ENCODE assay signal across 8 cellular contexts in genomic region chr5:139294372-139295165, GRCh38. TPM values are rescaled to one million over a fixed set of nuclear protein-coding genes. Genes with fewer than 3 reads are reported as not detected.
DNase-seq lines count a peak whose midpoint lies in the region; ATAC-seq, FAIRE-seq and TF ChIP-seq lines count a peak whose summit lies in the region.

No MANE protein-coding gene starts in this region.

- H3K27ac Mint-ChIP-seq in activated CD8-positive, alpha-beta T cell treated with anti-CD3 and anti-CD28 coated beads for 36 hours = peak overlapping the region; percentile 98

- H3K4me3 Mint-ChIP-seq in activated CD8-positive, alpha-beta T cell treated with anti-CD3 and anti-CD28 coated beads for 36 hours = peak overlapping the region; percentile 99

- H3K36me3 Mint-ChIP-seq in activated CD8-positive, alpha-beta T cell treated with anti-CD3 and anti-CD28 coated beads for 36 hours (ENCODE audit: low read depth) = peaks cover 48% of the 10 kb centered on the region

- H3K27ac ChIP-seq in H1 (ENCODE audit: low read depth, low read length) (peak overlapping the region; percentile 98), mesendoderm (ENCODE audit: low read depth, low read length) (peak overlapping the region; percentile 96)

- no peak overlapping the region for H2AFZ ChIP-seq in H1 (ENCODE audit: low read length)

- peak overlapping the region; percentile 100 for H3K4ac ChIP-seq in H1 (replicated peaks; ENCODE audit: insufficient read length, low read depth, low read length)
- H3K4ac ChIP-seq in mesendoderm (ENCODE audit: low read depth, low read length) = peak overlapping the region; percentile 99

- TF ChIP-seq POLR2A in H1 (IDR thresholded peaks at IDR 0.05; ENCODE audit: control extremely low read depth in 1 of 2, low read depth in 2 of 2, low read length in 2 of 2) = peak in 1 of 2 experiments; percentile 66; a peak in 2 of 3 replicates

- H3K9me3 Mint-ChIP-seq in activated CD8-positive, alpha-beta T cell treated with anti-CD3 and anti-CD28 coated beads for 36 hours = no peaks in the 10 kb centered on the region

- H4K8ac ChIP-seq in H1 (ENCODE audit: extremely low read depth, insufficient read depth, low read length) (peak overlapping the region; percentile 100; the same call in 1 of the 2 replicates), mesendoderm (ENCODE audit: low read depth, low read length) (no peak overlapping the region)

- H3K27me3 Mint-ChIP-seq in activated CD8-positive, alpha-beta T cell treated with anti-CD3 and anti-CD28 coated beads for 36 hours = no peaks in the 10 kb centered on the region

- H3K18ac ChIP-seq in H1 (ENCODE audit: extremely low read depth, low read length) (peak overlapping the region; percentile 98), mesendoderm (ENCODE audit: low read length) (peak overlapping the region; percentile 78)

- H2BK20ac ChIP-seq in H1 (ENCODE audit: low read length) = no peak overlapping the region

- H3K4me3 ChIP-seq in H1 (ENCODE audit: extremely low read depth in 1 of 4, insufficient read depth in 2 of 4, low read depth in 3 of 4, low read length in 4 of 4) (peak overlapping the region; percentile 83 to 99 (median 95)), mesendoderm (ENCODE audit: low read length) (peak overlapping the region; percentile 53)

- H3K79me2 ChIP-seq in H1 (ENCODE audit: control insufficient read depth in 1 of 2, insufficient read depth in 2 of 2, low read length in 2 of 2) (peaks cover 57 to 60% of the 10 kb centered on the region in 2 experiments), mesendoderm (ENCODE audit: control insufficient read depth, insufficient read depth, low read length) (peaks cover 59% of the 10 kb centered on the region)

- no peaks in the 10 kb centered on the region for H3K9me3 ChIP-seq in H1 (ENCODE audit: insufficient read depth in 2 of 2, low read depth in 1 of 2, low read length in 1 of 2)

- ATAC-seq in GM18858 (IDR thresholded peaks at IDR 0.05; ENCODE audit: unreplicated experiment) (peak; percentile 16), HG03135 (IDR thresholded peaks at IDR 0.05; ENCODE audit: unreplicated experiment) (peak; percentile 28)
- ATAC-seq in activated CD8-positive, alpha-beta T cell treated with anti-CD3 and anti-CD28 coated beads for 36 hours = peak; percentile 11

- H3K9ac ChIP-seq in H1 (replicated peaks in 1 of 4; ENCODE audit: extremely low read depth in 1 of 4, low read depth in 3 of 4, low read length in 3 of 4) = peak overlapping the region; percentile 99 to 100 (median 100)
- H3K9ac ChIP-seq in mesendoderm (ENCODE audit: low read length) = peak overlapping the region; percentile 99

- H3K36me3 ChIP-seq in H1 (ENCODE audit: control insufficient read depth in 2 of 4, insufficient read depth in 4 of 4, low read length in 3 of 4) (0 out of 8 replicates have a peak, but pooled peaks cover 0 to 3% (median 0%) of the 10 kb centered on the region in 4 experiments), mesendoderm (ENCODE audit: control insufficient read depth, insufficient read depth, low read length) (no peaks in the 10 kb centered on the region)

- H3K23ac ChIP-seq in H1 (ENCODE audit: insufficient read length) (no peak overlapping the region), mesendoderm (ENCODE audit: low read length) (peak overlapping the region; percentile 67)

- no peak for TF ChIP-seq RAD21 in H1 (IDR thresholded peaks at IDR 0.05 in 1 of 2, conservative IDR thresholded peaks at IDR 0.05 in 1 of 2; ENCODE audit: low read depth in 2 of 2, low read length in 2 of 2)

- H2AK5ac ChIP-seq in H1 (ENCODE audit: low read depth, low read length) (peak overlapping the region; percentile 95), mesendoderm (ENCODE audit: low read length) (no peak overlapping the region)

- no peak for TF ChIP-seq EP300 in H1 (IDR thresholded peaks at IDR 0.05; ENCODE audit: borderline replicate concordance in 1 of 2, low read depth in 2 of 2, low read length in 2 of 2)

- peak; percentile 71 for DNase-seq in AG20443 (ENCODE audit: low spot score)
- peak; percentile 52 to 76 for DNase-seq in NCI-H524 (lab: John Stamatoyannopoulos, UW)
- DNase-seq in activated CD8-positive, alpha-beta T cell treated with anti-CD3 and anti-CD28 coated beads for 36 hours = peak; percentile 73
- peak in 1 of 2 experiments; percentile 70 for DNase-seq in H1 (ENCODE audit: low read depth in 1 of 2, low spot score in 2 of 2)
- peak; percentile 85 for DNase-seq in mesendoderm
- peak; percentile 34 to 47 for DNase-seq in stimulated activated CD8-positive, alpha-beta memory T cell treated with anti-CD3 and anti-CD28 coated beads, Interleukin-2, amount 100 ng/mL, for 48 hours (ENCODE audit: low read depth in 2 of 2)

- FAIRE-seq in H1 (lab: Jason Lieb, UNC) = no peak

- H2BK15ac ChIP-seq in H1 (ENCODE audit: low read length) (peak overlapping the region; percentile 66; the same call in 1 of the 2 replicates), mesendoderm (replicated peaks; ENCODE audit: low read depth) (no peak overlapping the region)

- H2BK5ac ChIP-seq in H1 (ENCODE audit: low read depth, low read length) = peak overlapping the region; percentile 99
- peak overlapping the region; percentile 61 for H2BK5ac ChIP-seq in mesendoderm (ENCODE audit: low read length)

- H2BK120ac ChIP-seq in H1 (replicated peaks; ENCODE audit: low read depth, low read length) = peak overlapping the region; percentile 62
- H2BK120ac ChIP-seq in mesendoderm (ENCODE audit: low read depth, low read length) = no peak overlapping the region

- WGBS in H1 (ENCODE audit: extremely low coverage in 1 of 2, insufficient coverage in 1 of 2, insufficient read length in 1 of 2, insufficient replicate concordance in 2 of 2, low coverage in 1 of 2, low lambda C conversion rate in 2 of 2, missing lambda C conversion rate in 1 of 2), 2 experiments = 1% methylated on average over 48 of the region's 48 CpGs; no CpG with 5 or more reads in 1 of the 2 experiments
- WGBS in mesendoderm (ENCODE audit: extremely low coverage, insufficient coverage, low lambda C conversion rate) = no CpG with 5 or more reads among the region's 48 CpGs

- H3K4me2 ChIP-seq in H1 (ENCODE audit: insufficient read depth in 1 of 2, low read depth in 2 of 2, low read length in 2 of 2) (peak overlapping the region; percentile 49 to 67), mesendoderm (ENCODE audit: low read length) (peak overlapping the region; percentile 62)

- POLR2A ChIA-PET in activated CD8-positive, alpha-beta T cell treated with anti-CD3 and anti-CD28 coated beads for 36 hours (lab: Charles Lee) = interaction anchor here (0.5 to 30.1 kb wide), 23 partner anchors 10 to 802 kb away, joined by 3 to 384 read pairs (median 5); partner anchors contain the start of genes MZB1, PAIP2, SPATA24 and UBE2D2
- POLR2A ChIA-PET in H1 (lab: Charles Lee; ENCODE audit: partially characterized antibody) = interaction anchor here (0.5 to 51.1 kb wide), 34 partner anchors 5 to 1107 kb away, joined by 3 to 1766 read pairs (median 5); partner anchors contain the start of genes ANKHD1, CTNNA1, ETF1 and HSPA9

- peaks cover 0 to 27% (median 9%) of the 10 kb centered on the region in 4 experiments; a peak in 5 of 7 replicates for H3K4me1 ChIP-seq in H1 (replicated peaks in 1 of 4; ENCODE audit: control insufficient read depth in 3 of 4, insufficient read depth in 4 of 4, low read length in 3 of 4)
- peaks cover 7% of the 10 kb centered on the region for H3K4me1 ChIP-seq in mesendoderm (ENCODE audit: control insufficient read depth, low read depth, low read length)

- H3K4me1 Mint-ChIP-seq in activated CD8-positive, alpha-beta T cell treated with anti-CD3 and anti-CD28 coated beads for 36 hours (ENCODE audit: low read depth) = peaks cover 41% of the 10 kb centered on the region

- H3K56ac ChIP-seq in H1 (replicated peaks; ENCODE audit: insufficient read length, low read depth, low read length) (peak overlapping the region; percentile 99), mesendoderm (ENCODE audit: low read length) (peak overlapping the region; percentile 99)

- CTCF ChIA-PET in activated CD8-positive, alpha-beta T cell treated with anti-CD3 and anti-CD28 coated beads for 36 hours (lab: Charles Lee) = interaction anchor here (0.6 to 2.6 kb wide), 4 partner anchors 18 to 96 kb away, joined by 3 to 8 read pairs (median 3); partner anchors contain the start of gene MZB1
- CTCF ChIA-PET in H1 (lab: Charles Lee; ENCODE audit: partially characterized antibody) = interaction anchor here (0.9 to 2.1 kb wide), 4 partner anchors 11 to 219 kb away, joined by 3 to 10 read pairs (median 5); no protein-coding TSS in a partner anchor

- H3K27me3 ChIP-seq in H1 (replicated peaks in 1 of 4; ENCODE audit: control insufficient read depth in 3 of 4, extremely low read depth in 1 of 4, insufficient read depth in 3 of 4, low read length in 3 of 4) = no peaks in the 10 kb centered on the region
- no peaks in the 10 kb centered on the region for H3K27me3 ChIP-seq in mesendoderm (ENCODE audit: insufficient read depth, low read length, poor library complexity)

- peaks cover 2% of the 10 kb centered on the region; the same call in 1 of the 2 replicates for H3K23me2 ChIP-seq in H1 (ENCODE audit: low read depth, low read length)

- intact Hi-C loops in activated CD8-positive, alpha-beta T cell treated with anti-CD3 and anti-CD28 coated beads for 36 hours (cut with micrococcal nuclease) = loop anchor here (5.0 kb wide), 1 partner anchor 98 kb away; no protein-coding TSS in a partner anchor

- H4K5ac ChIP-seq in H1 (ENCODE audit: insufficient read length, low read depth, low read length) = peak overlapping the region; percentile 94
- H4K5ac ChIP-seq in mesendoderm (ENCODE audit: low read length) = no peak overlapping the region

- H3K14ac ChIP-seq in H1 (ENCODE audit: insufficient read length) = no peak overlapping the region

- H2BK12ac ChIP-seq in H1 (ENCODE audit: low read depth, low read length) = peak overlapping the region; percentile 81; the same call in 1 of the 2 replicates

- peak overlapping the region; percentile 94 for H4K91ac ChIP-seq in H1 (replicated peaks; ENCODE audit: insufficient read length, low read length)

- peaks cover 22 to 37% of the 10 kb centered on the region in 2 experiments for H4K20me1 ChIP-seq in H1 (replicated peaks in 1 of 2; ENCODE audit: control insufficient read depth in 1 of 2, insufficient read depth in 2 of 2, low read length in 2 of 2)

- H3K79me1 ChIP-seq in H1 (ENCODE audit: low read depth, low read length) = no peaks in the 10 kb centered on the region
- no peaks in the 10 kb centered on the region for H3K79me1 ChIP-seq in mesendoderm (ENCODE audit: low read length)

- no peak for TF ChIP-seq CTCF in activated CD8-positive, alpha-beta T cell treated with anti-CD3 and anti-CD28 coated beads for 36 hours (IDR thresholded peaks at IDR 0.05)
- TF ChIP-seq CTCF in H1 (IDR thresholded peaks at IDR 0.05; ENCODE audit: control extremely low read depth in 1 of 3, insufficient read depth in 1 of 3, low read depth in 1 of 3, low read length in 3 of 3) = peak in 2 of 3 experiments; percentile 0 to 20; a peak in 3 of 4 replicates

RNA-seq across cellular contexts. Expression of gene MATR3, which starts 1.0 kb away (rescaled TPM):
- 100 to 1,000 TPM; 181 to 209 TPM for total RNA-seq in activated CD8-positive, alpha-beta T cell treated with anti-CD3 and anti-CD28 coated beads for 36 hours
- total RNA-seq in H1 (2021; fragmentation: NEBNext Ultra II Directional; extraction: Animal tissue kit (Norgen Biotek cat#: 25700)) = 378 and 389 TPM in 2 replicates
- 90.6 and 116 TPM in 2 replicates for polyA plus RNA-seq in H1 (2011; rRNA removed)
- 114 TPM for polyA plus RNA-seq in H1 (2011; cell fraction: cytosol; rRNA removed)
- polyA plus RNA-seq in H1 (2011; cell fraction: nucleus; rRNA removed) = 147 TPM
- polyA plus RNA-seq in H1 (2012, experiment 1 of 2) = 195 to 447 TPM (median 235 TPM) in 4 replicates
- 18.5 TPM for polyA plus RNA-seq in H1 (2012, experiment 2 of 2)
- 192 TPM for polyA plus RNA-seq in H1 (2013, experiment 1 of 2)
- polyA plus RNA-seq in H1 (2013, experiment 2 of 2) = 184 TPM
- polyA minus RNA-seq in H1 (2011; rRNA and poly(A)+ RNA removed) = 458 and 712 TPM in 2 replicates
- 183 TPM for polyA minus RNA-seq in H1 (2011; cell fraction: cytosol; rRNA and poly(A)+ RNA removed)
- polyA minus RNA-seq in H1 (2011; cell fraction: nucleus; rRNA and poly(A)+ RNA removed) = 431 TPM
- polyA plus RNA-seq in mesendoderm (2013, experiment 1 of 2) = 275 TPM
- 261 TPM for polyA plus RNA-seq in mesendoderm (2013, experiment 2 of 2)

RNA-seq across cellular contexts. Expression of gene PAIP2, which starts 47.1 kb away (rescaled TPM):
- 100 to 1,000 TPM; 110 to 113 TPM for total RNA-seq in activated CD8-positive, alpha-beta T cell treated with anti-CD3 and anti-CD28 coated beads for 36 hours
- total RNA-seq in H1 (2021; fragmentation: NEBNext Ultra II Directional; extraction: Animal tissue kit (Norgen Biotek cat#: 25700)) = 157 and 162 TPM in 2 replicates
- polyA plus RNA-seq in H1 (2011; rRNA removed) = 68.8 and 87.6 TPM in 2 replicates
- 136 TPM for polyA plus RNA-seq in H1 (2011; cell fraction: cytosol; rRNA removed)
- polyA plus RNA-seq in H1 (2011; cell fraction: nucleus; rRNA removed) = 27.6 TPM
- polyA plus RNA-seq in H1 (2012, experiment 1 of 2) = 124 to 174 TPM (median 156 TPM) in 4 replicates
- polyA plus RNA-seq in H1 (2012, experiment 2 of 2) = 26.4 TPM
- 144 TPM for polyA plus RNA-seq in H1 (2013, experiment 1 of 2)
- polyA plus RNA-seq in H1 (2013, experiment 2 of 2) = 149 TPM
- 38.5 and 41.9 TPM in 2 replicates for polyA minus RNA-seq in H1 (2011; rRNA and poly(A)+ RNA removed)
- polyA minus RNA-seq in H1 (2011; cell fraction: cytosol; rRNA and poly(A)+ RNA removed) = 72.4 TPM
- 45.9 TPM for polyA minus RNA-seq in H1 (2011; cell fraction: nucleus; rRNA and poly(A)+ RNA removed)
- 189 TPM for polyA plus RNA-seq in mesendoderm (2013, experiment 1 of 2)
- polyA plus RNA-seq in mesendoderm (2013, experiment 2 of 2) = 179 TPM
